Comparison of ENCODE assay signal across 31 cellular contexts in genomic region chr10:70250956-70251680, GRCh38. TPM values are rescaled to one million over a fixed set of nuclear protein-coding genes. Genes with fewer than 3 reads are reported as not detected.
"Had no signal": no experiment of that assay in that cellular context is flagged by ENCODE, and none has a peak within 500 bp of the region (broad histone marks: within the 10 kb centered on the region; RNA-seq: fewer than 3 reads in every experiment).

No MANE protein-coding gene starts in this region.

- H3K9me3 ChIP-seq: colonic mucosa, gastrocnemius medialis, left lung, lower lobe of right lung, mucosa of descending colon, testis, transverse colon had no signal

- H3K4me1 ChIP-seq: gastrocnemius medialis had no signal

- H3K36me3 ChIP-seq: colonic mucosa, gastrocnemius medialis, heart left ventricle, left lung, lower lobe of right lung, transverse colon had no signal

- DNase-seq: activated CD4-positive, alpha-beta memory T cell treated with anti-CD3 and anti-CD28 coated beads for 36 hours; activated CD4-positive, alpha-beta T cell treated with anti-CD3 and anti-CD28 coated beads, Interleukin-2, amount 10 ng/mL, durations not matched to agents 24 days and 14 days; activated CD4-positive, CD25-positive, alpha-beta regulatory T cell treated with anti-CD3 and anti-CD28 coated beads, Interleukin-2, amount 50 U/mL, for 72 hours; activated CD8-positive, alpha-beta memory T cell treated with anti-CD3 and anti-CD28 coated beads, Interleukin-2, amount 50 U/mL, for 4 hours; activated gamma-delta T cell; activated naive CD4-positive, alpha-beta T cell treated with anti-CD3 and anti-CD28 coated beads, Interleukin-2, amount 10 ng/mL, durations not matched to agents 7 days and 5 days; activated naive CD8-positive, alpha-beta T cell treated with anti-CD3 and anti-CD28 coated beads, Interleukin-2, amount 10 ng/mL, durations not matched to agents 7 days and 5 days; activated T-cell treated with anti-CD3 and anti-CD28 coated beads, Interleukin-2, amount 50 U/mL, for 1 hour; amniotic stem cell; colonic mucosa; effector memory CD8-positive, alpha-beta T cell; erythroblast; gastrocnemius medialis; heart left ventricle; left lung; lower lobe of right lung; mesendoderm; mucosa of descending colon; retina; stimulated activated CD4-positive, alpha-beta T cell treated with anti-CD3 and anti-CD28 coated beads, Interleukin-12 subunit alpha, Interleukin-12 subunit beta, amount 100 ng/mL, for 4 hours; stimulated activated CD4-positive, alpha-beta T cell treated with anti-CD3 and anti-CD28 coated beads, Interleukin-4, amount 100 ng/mL, for 1 hour; stimulated activated naive CD8-positive, alpha-beta T cell treated with anti-CD3 and anti-CD28 coated beads, Interleukin-15, amount 100 ng/mL, for 72 hours; T-helper 2 cell; testis; transverse colon had no signal

- H3K4me3 ChIP-seq: colonic mucosa, gastrocnemius medialis, heart left ventricle, left lung, lower lobe of right lung, mucosa of descending colon, skin epidermis, testis, transverse colon had no signal

- H3K27me3 ChIP-seq: testis had no signal

- H3K27ac ChIP-seq: colonic mucosa, gastrocnemius medialis, heart left ventricle, left lung, lower lobe of right lung, skin epidermis, testis, transverse colon had no signal

RNA-seq across cellular contexts. Expression of gene NPFFR1, which starts 32.7 kb away (rescaled TPM):
- total RNA-seq: activated CD4-positive, alpha-beta T cell treated with anti-CD3 and anti-CD28 coated beads, Interleukin-2, amount 10 ng/mL, durations not matched to agents 24 days and 14 days; activated CD8-positive, alpha-beta memory T cell treated with anti-CD3 and anti-CD28 coated beads for 36 hours; activated T-helper 1 cell treated with anti-CD3 and anti-CD28 coated beads, Interleukin-12 subunit alpha, Interleukin-12 subunit beta, Interleukin-2, Interleukin-4 antibody, amounts not matched to agents 30 ng/mL and 10 ng/mL and 1 ng/mL, durations not matched to agents 14 hours and 24 hours and 36 hours; bronchial epithelial cell; osteocyte; progenitor cell of endocrine pancreas had no signal
